ENCODE assay signal across 10 cellular contexts in the genomic region with DNA sequence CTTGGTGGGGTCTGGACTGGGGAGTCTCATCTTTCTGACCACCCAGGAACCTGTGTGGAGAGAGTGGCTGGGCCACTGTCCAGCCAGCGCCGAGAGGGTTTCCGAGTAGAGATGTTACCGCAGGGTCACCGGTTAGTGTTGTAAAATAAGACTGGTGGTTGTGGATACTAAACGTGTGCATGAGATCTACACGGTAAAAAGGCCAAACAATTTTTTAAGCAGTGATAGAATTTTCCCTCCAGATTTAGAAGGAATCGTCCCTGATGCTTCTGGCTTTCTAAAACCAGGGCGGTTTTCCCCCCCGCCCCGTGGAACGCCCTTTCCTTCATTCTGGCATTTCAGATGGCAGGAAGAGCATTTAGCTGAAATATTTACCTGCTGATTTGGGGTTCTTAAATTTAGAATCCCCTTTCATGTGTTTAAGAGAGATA.
A peak's percentile ranks its signal among the peaks of the same experiment; 100 is the strongest.
DNase-seq lines count a peak whose midpoint lies in the region; ATAC-seq, FAIRE-seq and TF ChIP-seq lines count a peak whose summit lies in the region.
"Had no signal": no experiment of that assay in that cellular context is flagged by ENCODE, and none has a peak within 500 bp of the region (broad histone marks: within the 10 kb centered on the region; RNA-seq: fewer than 3 reads in every experiment).

No MANE protein-coding gene starts in this region.

- no peak for ATAC-seq in HG02678 (IDR thresholded peaks at IDR 0.05; ENCODE audit: unreplicated experiment)

- peaks cover 16% of the 10 kb centered on the region for H3K4me1 ChIP-seq in skeletal muscle satellite cell (ENCODE audit: control insufficient read depth, insufficient read depth, low read length)

- DNase-seq in ELR (ENCODE audit: low read depth) (peak; percentile 64), cardiac septum (ENCODE audit: low spot score) (peak; percentile 33), NCI-H146 treated with DMSO at 0.1 percent for 48 hours (lab: John Stamatoyannopoulos, UW; ENCODE audit: unreplicated experiment) (no peak), H54 (ENCODE audit: insufficient read length, low spot score) (no peak), NCI-H345 treated with DMSO at 0.1 percent for 48 hours (lab: John Stamatoyannopoulos, UW; ENCODE audit: unreplicated experiment) (no peak)
- DNase-seq: activated CD4-positive, alpha-beta T cell treated with anti-CD3 and anti-CD28 coated beads, Interleukin-2, amount 50 U/mL, for 1 hour; cortex of kidney had no signal

- no peak for TF ChIP-seq POLR2A in H54 (IDR thresholded peaks at IDR 0.05; ENCODE audit: low read depth, low read length)

- FAIRE-seq in H54 (lab: Jason Lieb, UNC), result no peak

- intact Hi-C loops in cardiac septum (cut with DNase I), result no loop called here

- H3K9me3 ChIP-seq in skeletal muscle satellite cell (replicated peaks; ENCODE audit: low read length), result no peaks in the 10 kb centered on the region

- H3K9ac ChIP-seq in skeletal muscle satellite cell (ENCODE audit: low read depth, low read length), result peak overlapping the region; percentile 99

- H3K4me3 ChIP-seq in skeletal muscle satellite cell (ENCODE audit: low read length), result peak overlapping the region; percentile 98

- H3K27ac ChIP-seq in adipose tissue (ENCODE audit: low read depth, low read length), result peak overlapping the region; percentile 70

- H3K4me2 ChIP-seq in skeletal muscle satellite cell (ENCODE audit: low read length), result peak overlapping the region; percentile 99

- no peaks in the 10 kb centered on the region for H3K27me3 ChIP-seq in skeletal muscle satellite cell (ENCODE audit: control insufficient read depth, insufficient read depth, low read length)

- WGBS in adipose tissue, 3 donors, result 36 to 43% (median 38%) methylated on average over 12 of the region's 12 CpGs

- H3K36me3 ChIP-seq in skeletal muscle satellite cell (ENCODE audit: insufficient read depth, low read length), result peaks cover 93% of the 10 kb centered on the region

Comparison
In these comparisons a context has a peak if more than half of its experiments do, and no peak if none do; other contexts are left out.
1. DNase-seq: peak in ELR (single experiment) and cardiac septum (single experiment); none in NCI-H146 treated with DMSO at 0.1 percent for 48 hours (single experiment), H54 (single experiment) and NCI-H345 treated with DMSO at 0.1 percent for 48 hours (single experiment).